ENCODE assay signal across 19 cellular contexts in genomic region chr2:75292826-75293225, GRCh38.
DNase-seq lines count a peak whose midpoint lies in the region; ATAC-seq, FAIRE-seq and TF ChIP-seq lines count a peak whose summit lies in the region.
"Had no signal": no experiment of that assay in that cellular context is flagged by ENCODE, and none has a peak within 500 bp of the region (broad histone marks: within the 10 kb centered on the region; RNA-seq: fewer than 3 reads in every experiment).

No MANE protein-coding gene starts in this region.

- intact Hi-C loops in activated CD4-positive, alpha-beta memory T cell treated with anti-CD3 and anti-CD28 coated beads for 36 hours (cut with micrococcal nuclease) = no loop called here

- CTCF ChIA-PET in activated CD4-positive, alpha-beta memory T cell treated with anti-CD3 and anti-CD28 coated beads for 36 hours (lab: Charles Lee) = no interaction called here

- H3K36me3 Mint-ChIP-seq in astrocyte (ENCODE audit: low read depth, unreplicated experiment) = no peaks in the 10 kb centered on the region
- no peaks in the 10 kb centered on the region for H3K36me3 Mint-ChIP-seq in immature natural killer cell
- H3K36me3 Mint-ChIP-seq in activated CD4-positive, alpha-beta memory T cell treated with anti-CD3 and anti-CD28 coated beads for 36 hours = no peaks in the 10 kb centered on the region

- H3K27ac ChIP-seq in ACC112 (ENCODE audit: low read depth, low read length) (peak overlapping the region; percentile 6; the same call in 1 of the 2 replicates), astrocyte (ENCODE audit: low read depth, low read length) (peak overlapping the region; percentile 51)
- H3K27ac ChIP-seq: colonic mucosa, sigmoid colon, tibial nerve had no signal

- TF ChIP-seq CTCF in astrocyte (IDR thresholded peaks at IDR 0.05; ENCODE audit: insufficient read depth, low read depth, low read length) (no peak), fibroblast of villous mesenchyme (IDR thresholded peaks at IDR 0.05; ENCODE audit: insufficient read depth, low read depth, low read length) (no peak)

- H3K36me3 ChIP-seq in ACC112 (ENCODE audit: insufficient read depth, low read length) = no peaks in the 10 kb centered on the region
- no peaks in the 10 kb centered on the region for H3K36me3 ChIP-seq in astrocyte (ENCODE audit: insufficient read depth, low read length)
- H3K36me3 ChIP-seq: colonic mucosa, sigmoid colon, tibial nerve had no signal

- H3K4me2 ChIP-seq in astrocyte (ENCODE audit: low read length) = peak overlapping the region; percentile 37

- H3K9ac ChIP-seq in astrocyte (ENCODE audit: low read length) = no peak overlapping the region

- no peaks in the 10 kb centered on the region for H3K9me3 Mint-ChIP-seq in astrocyte (ENCODE audit: unreplicated experiment)
- H3K9me3 Mint-ChIP-seq in immature natural killer cell = no peaks in the 10 kb centered on the region
- no peaks in the 10 kb centered on the region for H3K9me3 Mint-ChIP-seq in activated CD4-positive, alpha-beta memory T cell treated with anti-CD3 and anti-CD28 coated beads for 36 hours
- H3K9me3 Mint-ChIP-seq: activated T-helper 1 cell treated with anti-CD3 and anti-CD28 coated beads, Interleukin-12 subunit alpha, Interleukin-12 subunit beta, Interleukin-2, Interleukin-4 antibody, amounts not matched to agents 30 ng/mL and 10 ng/mL and 1 ng/mL, durations not matched to agents 14 hours and 24 hours and 36 hours; neural crest cell had no signal

- ATAC-seq in HG03571 (IDR thresholded peaks at IDR 0.05; ENCODE audit: unreplicated experiment) = no peak
- ATAC-seq: Right ventricle myocardium inferior had no signal

- H3K4me3 Mint-ChIP-seq in astrocyte (ENCODE audit: unreplicated experiment) (no peak overlapping the region), immature natural killer cell (no peak overlapping the region)
- H3K4me3 Mint-ChIP-seq in activated CD4-positive, alpha-beta memory T cell treated with anti-CD3 and anti-CD28 coated beads for 36 hours = no peak overlapping the region
- H3K4me3 Mint-ChIP-seq: activated T-helper 1 cell treated with anti-CD3 and anti-CD28 coated beads, Interleukin-12 subunit alpha, Interleukin-12 subunit beta, Interleukin-2, Interleukin-4 antibody, amounts not matched to agents 30 ng/mL and 10 ng/mL and 1 ng/mL, durations not matched to agents 14 hours and 24 hours and 36 hours; memory B cell; neural crest cell had no signal

- H2AFZ ChIP-seq in ACC112 (ENCODE audit: low read length, unreplicated experiment) (peak overlapping the region; percentile 16), astrocyte (ENCODE audit: low read depth, low read length) (no peak overlapping the region)

- no peaks in the 10 kb centered on the region for H3K9me3 ChIP-seq in astrocyte (ENCODE audit: insufficient read depth, low read depth, low read length)
- H3K9me3 ChIP-seq: Caco-2, colonic mucosa, sigmoid colon had no signal

- POLR2A ChIA-PET in activated CD4-positive, alpha-beta memory T cell treated with anti-CD3 and anti-CD28 coated beads for 36 hours (lab: Charles Lee) = no interaction called here

- FAIRE-seq in astrocyte (lab: Jason Lieb, UNC) = peak; percentile 89

- H3K4me3 ChIP-seq in ACC112 (ENCODE audit: low read depth, low read length) = peak overlapping the region; percentile 27; the same call in 1 of the 2 replicates
- peak overlapping the region; percentile 6 for H3K4me3 ChIP-seq in astrocyte (ENCODE audit: insufficient read depth, low read depth, low read length)
- no peak overlapping the region for H3K4me3 ChIP-seq in fibroblast of villous mesenchyme (ENCODE audit: low read depth, low read length)
- H3K4me3 ChIP-seq: colonic mucosa, sigmoid colon, tibial nerve had no signal

- H3K4me1 Mint-ChIP-seq in astrocyte (ENCODE audit: low read depth, unreplicated experiment) = peaks cover 6% of the 10 kb centered on the region
- H3K4me1 Mint-ChIP-seq in immature natural killer cell = no peaks in the 10 kb centered on the region
- no peaks in the 10 kb centered on the region for H3K4me1 Mint-ChIP-seq in activated CD4-positive, alpha-beta memory T cell treated with anti-CD3 and anti-CD28 coated beads for 36 hours (ENCODE audit: low read depth)
- H3K4me1 Mint-ChIP-seq: neural crest cell had no signal

- H4K20me1 ChIP-seq in astrocyte (ENCODE audit: insufficient read depth, low read length) = no peaks in the 10 kb centered on the region

- H3K27me3 ChIP-seq in ACC112 (ENCODE audit: insufficient read depth, low read length) (no peaks in the 10 kb centered on the region), astrocyte (ENCODE audit: insufficient read depth, low read length) (no peaks in the 10 kb centered on the region)
- H3K27me3 ChIP-seq: colonic mucosa, sigmoid colon, tibial nerve had no signal

- H3K27me3 Mint-ChIP-seq in astrocyte (ENCODE audit: low read depth, unreplicated experiment) (no peaks in the 10 kb centered on the region), immature natural killer cell (ENCODE audit: low read depth in 3 of 3) (no peaks in the 10 kb centered on the region)
- peaks cover 3% of the 10 kb centered on the region for H3K27me3 Mint-ChIP-seq in activated CD4-positive, alpha-beta memory T cell treated with anti-CD3 and anti-CD28 coated beads for 36 hours
- H3K27me3 Mint-ChIP-seq: memory B cell had no signal

- H3K79me2 ChIP-seq in ACC112 (ENCODE audit: control insufficient read depth, insufficient read depth, low read length, unreplicated experiment) (no peaks in the 10 kb centered on the region), astrocyte (ENCODE audit: insufficient read depth, low read length) (no peaks in the 10 kb centered on the region)

- DNase-seq in HS-27A (ENCODE audit: low read depth) = peak; percentile 35
- DNase-seq in astrocyte (ENCODE audit: low read depth) = peak; percentile 89
- peak; percentile 26 for DNase-seq in fibroblast of villous mesenchyme (ENCODE audit: low read depth)
- DNase-seq in NCI-H146 (lab: John Stamatoyannopoulos, UW) = no peak
- DNase-seq in immature natural killer cell = no peak
- no peak for DNase-seq in activated CD4-positive, alpha-beta memory T cell treated with anti-CD3 and anti-CD28 coated beads for 36 hours
- DNase-seq: ACHN; Caco-2; colonic mucosa; NCI-H82; sigmoid colon; stimulated activated CD4-positive, alpha-beta T cell treated with anti-CD3 and anti-CD28 coated beads, Interleukin-4, amount 100 ng/mL, for 4 hours had no signal

- H3K4me1 ChIP-seq in ACC112 (ENCODE audit: control insufficient read depth, insufficient read depth, low read length, unreplicated experiment) (peaks cover 45% of the 10 kb centered on the region), astrocyte (ENCODE audit: insufficient read depth, low read length) (peaks cover 22% of the 10 kb centered on the region)
- H3K4me1 ChIP-seq: colonic mucosa, sigmoid colon, tibial nerve had no signal

- no peak overlapping the region for H3K27ac Mint-ChIP-seq in astrocyte (ENCODE audit: unreplicated experiment)
- no peak overlapping the region for H3K27ac Mint-ChIP-seq in immature natural killer cell
- H3K27ac Mint-ChIP-seq in activated CD4-positive, alpha-beta memory T cell treated with anti-CD3 and anti-CD28 coated beads for 36 hours = no peak overlapping the region
- H3K27ac Mint-ChIP-seq: activated T-helper 1 cell treated with anti-CD3 and anti-CD28 coated beads, Interleukin-12 subunit alpha, Interleukin-12 subunit beta, Interleukin-2, Interleukin-4 antibody, amounts not matched to agents 30 ng/mL and 10 ng/mL and 1 ng/mL, durations not matched to agents 14 hours and 24 hours and 36 hours; memory B cell had no signal

Comparison
In these comparisons a context has a peak if more than half of its experiments do, and no peak if none do; other contexts are left out.
1. DNase-seq: peak in HS-27A (single experiment), astrocyte (single experiment) and fibroblast of villous mesenchyme (single experiment); none in NCI-H146 (single experiment), immature natural killer cell (0 of 3) and activated CD4-positive, alpha-beta memory T cell treated with anti-CD3 and anti-CD28 coated beads for 36 hours (single experiment).